ENCODE assay signal across 15 cellular contexts in the genomic region with DNA sequence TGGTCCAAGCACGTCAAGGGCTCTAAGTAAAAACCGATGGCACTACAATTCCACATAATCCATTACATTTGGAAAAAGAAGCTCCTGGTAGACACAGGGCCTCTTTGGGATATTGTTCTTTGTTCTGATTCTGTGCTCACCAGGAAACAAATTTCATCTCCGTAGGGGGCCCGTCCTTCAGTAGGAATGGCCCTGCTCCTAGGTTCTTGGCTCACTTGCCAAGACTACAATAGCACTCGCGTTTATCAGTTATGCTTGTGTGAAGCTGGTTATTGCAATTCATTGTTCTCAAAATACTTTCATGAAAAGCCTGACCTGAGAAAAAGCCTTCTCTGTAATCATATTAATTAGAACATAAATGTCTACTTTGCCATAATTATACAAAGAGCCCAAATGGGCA. TPM values are rescaled to one million over a fixed set of nuclear protein-coding genes. Genes with fewer than 3 reads are reported as not detected.
DNase-seq lines count a peak whose midpoint lies in the region; ATAC-seq and TF ChIP-seq lines count a peak whose summit lies in the region.
"Had no signal": no experiment of that assay in that cellular context is flagged by ENCODE, and none has a peak within 500 bp of the region (broad histone marks: within the 10 kb centered on the region; RNA-seq: fewer than 3 reads in every experiment).

No MANE protein-coding gene starts in this region.

- H3K36me3 ChIP-seq in CD4-positive, alpha-beta memory T cell (ENCODE audit: insufficient read depth, low read length): peaks cover 57% of the 10 kb centered on the region

- CTCF ChIA-PET in CD4-positive, alpha-beta memory T cell (lab: Charles Lee; ENCODE audit: partially characterized antibody): interaction anchor here (0.8 to 2.6 kb wide), 3 partner anchors 19 to 49 kb away, joined by 3 to 15 read pairs (median 3); no protein-coding TSS in a partner anchor

- H3K27ac Mint-ChIP-seq in T-helper 2 cell treated with Interferon-gamma antibody and Interleukin-4, amounts not matched to agents 5 μg/mL and 100 μg/mL, for 36 hours: peak overlapping the region; percentile 74
- H3K27ac Mint-ChIP-seq in CD4-positive, alpha-beta memory T cell: peak overlapping the region in 5 of 7 donors; percentile 36 to 85 (median 76)
- H3K27ac Mint-ChIP-seq in activated naive CD8-positive, alpha-beta T cell treated with anti-CD3 and anti-CD28 coated beads, Interleukin-2, amount 50 U/mL, for 24 hours: peak overlapping the region; percentile 60
- H3K27ac Mint-ChIP-seq in glutamatergic neuron (ENCODE audit: unreplicated experiment): no peak overlapping the region

- H3K27me3 Mint-ChIP-seq in T-helper 2 cell treated with Interferon-gamma antibody and Interleukin-4, amounts not matched to agents 5 μg/mL and 100 μg/mL, for 36 hours (ENCODE audit: low read depth): no peaks in the 10 kb centered on the region
- H3K27me3 Mint-ChIP-seq in CD4-positive, alpha-beta memory T cell: no peaks in the 10 kb centered on the region
- H3K27me3 Mint-ChIP-seq in activated naive CD8-positive, alpha-beta T cell treated with anti-CD3 and anti-CD28 coated beads, Interleukin-2, amount 50 U/mL, for 24 hours: no peaks in the 10 kb centered on the region
- peaks cover under 1% of the 10 kb centered on the region for H3K27me3 Mint-ChIP-seq in glutamatergic neuron (ENCODE audit: unreplicated experiment)

- no peak overlapping the region for H3K4me3 ChIP-seq in CD4-positive, alpha-beta memory T cell (ENCODE audit: low read length in 2 of 2)
- H3K4me3 ChIP-seq: A549, adrenal gland, lung, SJSA1 had no signal

- H3K27ac ChIP-seq in CD4-positive, alpha-beta memory T cell (ENCODE audit: low read depth, low read length): no peak overlapping the region
- H3K27ac ChIP-seq: A549, adrenal gland, KMS-11, SJSA1 had no signal

- ATAC-seq in activated naive CD8-positive, alpha-beta T cell treated with anti-CD3 and anti-CD28 coated beads, Interleukin-2, amount 50 U/mL, for 24 hours: no peak
- ATAC-seq in HG03342 (IDR thresholded peaks at IDR 0.05; ENCODE audit: unreplicated experiment): no peak
- ATAC-seq: A549 had no signal

- TF ChIP-seq CTCF in glutamatergic neuron (IDR thresholded peaks at IDR 0.05; ENCODE audit: partially characterized antibody, unreplicated experiment): no peak

- peak overlapping the region; percentile 64 for H3K4me3 Mint-ChIP-seq in T-helper 2 cell treated with Interferon-gamma antibody and Interleukin-4, amounts not matched to agents 5 μg/mL and 100 μg/mL, for 36 hours
- H3K4me3 Mint-ChIP-seq in CD4-positive, alpha-beta memory T cell: peak overlapping the region in 5 of 8 donors; percentile 34 to 72 (median 45)
- no peak overlapping the region for H3K4me3 Mint-ChIP-seq in activated naive CD8-positive, alpha-beta T cell treated with anti-CD3 and anti-CD28 coated beads, Interleukin-2, amount 50 U/mL, for 24 hours
- H3K4me3 Mint-ChIP-seq in glutamatergic neuron (ENCODE audit: unreplicated experiment): no peak overlapping the region

- H3K4me1 Mint-ChIP-seq in T-helper 2 cell treated with Interferon-gamma antibody and Interleukin-4, amounts not matched to agents 5 μg/mL and 100 μg/mL, for 36 hours (ENCODE audit: low read depth): peaks cover 77% of the 10 kb centered on the region
- H3K4me1 Mint-ChIP-seq in CD4-positive, alpha-beta memory T cell: peaks cover 53 to 83% (median 68%) of the 10 kb centered on the region in 4 donors
- peaks cover 64% of the 10 kb centered on the region for H3K4me1 Mint-ChIP-seq in activated naive CD8-positive, alpha-beta T cell treated with anti-CD3 and anti-CD28 coated beads, Interleukin-2, amount 50 U/mL, for 24 hours
- no peaks in the 10 kb centered on the region for H3K4me1 Mint-ChIP-seq in glutamatergic neuron (ENCODE audit: low read depth, unreplicated experiment)

- no peaks in the 10 kb centered on the region for H3K27me3 ChIP-seq in CD4-positive, alpha-beta memory T cell (ENCODE audit: insufficient read depth, low read length)
- H3K27me3 ChIP-seq: adrenal gland, SJSA1 had no signal

- H3K36me3 Mint-ChIP-seq in T-helper 2 cell treated with Interferon-gamma antibody and Interleukin-4, amounts not matched to agents 5 μg/mL and 100 μg/mL, for 36 hours (ENCODE audit: low read depth): peaks cover 83% of the 10 kb centered on the region
- H3K36me3 Mint-ChIP-seq in CD4-positive, alpha-beta memory T cell: peaks cover 70 to 71% of the 10 kb centered on the region in 2 donors
- H3K36me3 Mint-ChIP-seq in activated naive CD8-positive, alpha-beta T cell treated with anti-CD3 and anti-CD28 coated beads, Interleukin-2, amount 50 U/mL, for 24 hours (ENCODE audit: low read depth): peaks cover 73% of the 10 kb centered on the region
- H3K36me3 Mint-ChIP-seq in glutamatergic neuron (ENCODE audit: unreplicated experiment): no peaks in the 10 kb centered on the region

- H3K4me1 ChIP-seq in CD4-positive, alpha-beta memory T cell (ENCODE audit: insufficient read depth, low read length): peaks cover 60% of the 10 kb centered on the region

- no peaks in the 10 kb centered on the region for H3K9me3 Mint-ChIP-seq in T-helper 2 cell treated with Interferon-gamma antibody and Interleukin-4, amounts not matched to agents 5 μg/mL and 100 μg/mL, for 36 hours
- peaks cover 0 to 3% (median 0%) of the 10 kb centered on the region in 8 donors for H3K9me3 Mint-ChIP-seq in CD4-positive, alpha-beta memory T cell
- H3K9me3 Mint-ChIP-seq in activated naive CD8-positive, alpha-beta T cell treated with anti-CD3 and anti-CD28 coated beads, Interleukin-2, amount 50 U/mL, for 24 hours: peaks cover 4% of the 10 kb centered on the region
- H3K9me3 Mint-ChIP-seq in glutamatergic neuron (ENCODE audit: unreplicated experiment): no peaks in the 10 kb centered on the region

- H3K9me3 ChIP-seq in CD4-positive, alpha-beta memory T cell (ENCODE audit: control insufficient read depth in 1 of 2, low read length in 2 of 2): no peaks in the 10 kb centered on the region
- H3K9me3 ChIP-seq: A549, adrenal gland, SJSA1 had no signal

- no peak for DNase-seq in T-helper 2 cell treated with Interferon-gamma antibody and Interleukin-4, amounts not matched to agents 5 μg/mL and 100 μg/mL, for 36 hours (ENCODE audit: low spot score)
- DNase-seq in T-helper 2 cell (no peak), NCI-H2107 treated with DMSO at 0.1 percent for 48 hours (lab: John Stamatoyannopoulos, UW; ENCODE audit: unreplicated experiment) (peak; percentile 95), glutamatergic neuron (no peak), DMS114 treated with DMSO at 0.1 percent for 48 hours (lab: John Stamatoyannopoulos, UW; ENCODE audit: unreplicated experiment) (no peak)
- no peak for DNase-seq in CD4-positive, alpha-beta memory T cell
- DNase-seq in activated naive CD8-positive, alpha-beta T cell treated with anti-CD3 and anti-CD28 coated beads, Interleukin-2, amount 50 U/mL, for 24 hours: no peak
- DNase-seq: adrenal gland, NCI-H2029 treated with DMSO at 0.1 percent for 48 hours had no signal

- intact Hi-C loops in CD4-positive, alpha-beta memory T cell (cut with micrococcal nuclease): no loop called here

- POLR2A ChIA-PET in CD4-positive, alpha-beta memory T cell (lab: Charles Lee; ENCODE audit: partially characterized antibody): interaction anchor here (0.6 to 4.8 kb wide), 6 partner anchors 12 to 28 kb away, joined by 3 to 29 read pairs (median 3); a partner anchor contains a TSS

RNA-seq across cellular contexts. Expression of a gene that starts 10.3 kb away (rescaled TPM):
- total RNA-seq in CD4-positive, alpha-beta memory T cell: 1 to 10 TPM; 3.8 to 4.6 TPM
- under 1 TPM in 1 of 2 donors, not detected in 1; 0.37 TPM for polyA plus RNA-seq in CD4-positive, alpha-beta memory T cell
- total RNA-seq in glutamatergic neuron (ENCODE audit: unreplicated experiment): 5.8 TPM
- polyA plus RNA-seq: neural cell had no signal

Comparison
In these comparisons a context has a peak if more than half of its experiments do, and no peak if none do; other contexts are left out.
1. H3K4me3 Mint-ChIP-seq: peak in T-helper 2 cell treated with Interferon-gamma antibody and Interleukin-4, amounts not matched to agents 5 μg/mL and 100 μg/mL, for 36 hours (single experiment) and CD4-positive, alpha-beta memory T cell (5 of 8); none in activated naive CD8-positive, alpha-beta T cell treated with anti-CD3 and anti-CD28 coated beads, Interleukin-2, amount 50 U/mL, for 24 hours (single experiment) and glutamatergic neuron (single experiment).